11 cellular contexts compared by ENCODE assay signal in genomic region chr19:47330466-47330869, GRCh38. TPM values are rescaled to one million over a fixed set of nuclear protein-coding genes. Genes with fewer than 3 reads are reported as not detected.
DNase-seq lines count a peak whose midpoint lies in the region; TF ChIP-seq lines count a peak whose summit lies in the region.
"Had no signal": no experiment of that assay in that cellular context is flagged by ENCODE, and none has a peak within 500 bp of the region (broad histone marks: within the 10 kb centered on the region; RNA-seq: fewer than 3 reads in every experiment).

No MANE protein-coding gene starts in this region.

- H3K4me3 ChIP-seq in AG04450 (ENCODE audit: low read depth, low read length) (no peak overlapping the region), uterus (no peak overlapping the region)

- intact Hi-C loops in uterus (cut with DNase I; ENCODE audit: low total_unique reads): no loop called here

- POLR2A ChIA-PET in AG04450 (lab: Yijun Ruan, JAX): no interaction called here

- H3K27me3 Mint-ChIP-seq in neural crest cell (ENCODE audit: low read depth): peaks cover 4% of the 10 kb centered on the region

- no peak overlapping the region for H3K4me3 Mint-ChIP-seq in neural crest cell

- no peaks in the 10 kb centered on the region for H3K4me1 ChIP-seq in uterus

- no peaks in the 10 kb centered on the region for H3K36me3 ChIP-seq in uterus

- peak; percentile 30 for DNase-seq in AG04450 (ENCODE audit: low read depth, low spot score)
- DNase-seq in RPMI8226: peak; percentile 54
- DNase-seq in fibroblast of gingiva (ENCODE audit: low read depth): peak; percentile 66
- DNase-seq in neural crest cell (ENCODE audit: low read depth, low spot score): no peak
- DNase-seq in DMS153 treated with DMSO at 0.1 percent for 48 hours (lab: John Stamatoyannopoulos, UW; ENCODE audit: unreplicated experiment): no peak
- no peak for DNase-seq in NCI-H1105 (lab: John Stamatoyannopoulos, UW)
- no peak for DNase-seq in activated CD4-positive, CD25-positive, alpha-beta regulatory T cell treated with anti-CD3 and anti-CD28 coated beads, Interleukin-2, amount 50 U/mL, for 72 hours
- DNase-seq in uterus: no peak
- DNase-seq: stimulated activated CD4-positive, alpha-beta T cell treated with anti-CD3 and anti-CD28 coated beads, Interleukin-12 subunit alpha, Interleukin-12 subunit beta, amount 100 ng/mL, for 4 hours; stimulated activated naive CD4-positive, alpha-beta T cell treated with Interleukin-2 at 50 U/mL for 16 hours had no signal

- no peaks in the 10 kb centered on the region for H3K36me3 Mint-ChIP-seq in neural crest cell (ENCODE audit: low read depth)

- CTCF ChIA-PET in AG04450 (lab: Charles Lee): interaction anchor here (0.6 to 2.5 kb wide), 5 partner anchors 18 to 181 kb away, joined by 3 to 22 read pairs (median 4); partner anchors contain the start of gene DHX34

- no peak for TF ChIP-seq POLR2A in uterus (IDR thresholded peaks at IDR 0.05)

- H3K4me1 Mint-ChIP-seq in neural crest cell: peaks cover 5% of the 10 kb centered on the region

- no peaks in the 10 kb centered on the region for H3K9me3 ChIP-seq in AG04450 (ENCODE audit: control insufficient read depth, insufficient read depth, low read length)
- H3K9me3 ChIP-seq in uterus: no peaks in the 10 kb centered on the region

- H3K27ac Mint-ChIP-seq in neural crest cell (ENCODE audit: unreplicated experiment): peak overlapping the region; percentile 71

- H3K27ac ChIP-seq in AG04450 (ENCODE audit: low read depth, low read length): peak overlapping the region; percentile 80
- no peak overlapping the region for H3K27ac ChIP-seq in uterus

- TF ChIP-seq CTCF in AG04450 (IDR thresholded peaks at IDR 0.05; ENCODE audit: low read depth, low read length): 0 out of 2 replicates have a peak, but pooled peaks have one; percentile 6
- no peak for TF ChIP-seq CTCF in neural crest cell (conservative IDR thresholded peaks at IDR 0.05)
- no peak for TF ChIP-seq CTCF in uterus (IDR thresholded peaks at IDR 0.05)

- peaks cover 5% of the 10 kb centered on the region for H3K27me3 ChIP-seq in AG04450 (ENCODE audit: control insufficient read depth, insufficient read depth, low read length)
- no peaks in the 10 kb centered on the region for H3K27me3 ChIP-seq in uterus

- H3K9me3 Mint-ChIP-seq in neural crest cell: no peaks in the 10 kb centered on the region

RNA-seq across cellular contexts. Expression of gene C5AR2, which starts 1.5 kb away (rescaled TPM):
- not detected in 2 replicates for polyA plus RNA-seq in AG04450 (2011; rRNA removed)
- not detected in 2 replicates for polyA minus RNA-seq in AG04450 (2011; rRNA and poly(A)+ RNA removed)
- total RNA-seq in neural crest cell (not detected in 2 replicates), uterus (under 1 TPM in 3 of 4 donors, not detected in 1; 0.29 to 0.69 (median 0.64) TPM)
- total RNA-seq: LHCN-M2 had no signal

RNA-seq across cellular contexts. Expression of gene DHX34, which starts 18.6 kb away (rescaled TPM):
- 4.2 and 6.0 TPM in 2 replicates for polyA plus RNA-seq in AG04450 (2011; rRNA removed)
- 7.7 and 8.8 TPM in 2 replicates for polyA minus RNA-seq in AG04450 (2011; rRNA and poly(A)+ RNA removed)
- total RNA-seq in neural crest cell (31.6 and 32.4 TPM in 2 replicates), uterus (10 to 100 TPM; 11.5 to 17.3 (median 15.8) TPM)

RNA-seq across cellular contexts. Expression of gene C5AR1, which starts 20.8 kb away (rescaled TPM):
- 0.50 and 0.53 TPM in 2 replicates for polyA plus RNA-seq in AG04450 (2011; rRNA removed)
- 0.41 and 0.70 TPM in 2 replicates for polyA minus RNA-seq in AG04450 (2011; rRNA and poly(A)+ RNA removed)
- total RNA-seq in neural crest cell: 0.44 TPM in 1 of 2 replicates, not detected in the other
- 1 to 10 TPM in 3 of 4 donors, under 1 TPM in 1; 0.51 to 8.0 (median 2.9) TPM for total RNA-seq in uterus
- total RNA-seq: LHCN-M2 had no signal

RNA-seq across cellular contexts. Expression of gene INAFM1, which starts 55.8 kb away (rescaled TPM):
- polyA plus RNA-seq in AG04450 (2011; rRNA removed): 2.4 and 5.0 TPM in 2 replicates
- 1.0 and 1.3 TPM in 2 replicates for polyA minus RNA-seq in AG04450 (2011; rRNA and poly(A)+ RNA removed)
- 10.2 and 10.6 TPM in 2 replicates for total RNA-seq in neural crest cell
- total RNA-seq in uterus: 10 to 100 TPM in 2 of 4 donors, 1 to 10 TPM in 2; 2.8 to 39.5 (median 13.5) TPM

Comparison
In these comparisons a context has a peak if more than half of its experiments do, and no peak if none do; other contexts are left out.
1. DNase-seq: peak in AG04450 (single experiment), RPMI8226 (single experiment) and fibroblast of gingiva (single experiment); none in neural crest cell (single experiment), DMS153 treated with DMSO at 0.1 percent for 48 hours (single experiment), NCI-H1105 (single experiment), activated CD4-positive, CD25-positive, alpha-beta regulatory T cell treated with anti-CD3 and anti-CD28 coated beads, Interleukin-2, amount 50 U/mL, for 72 hours (single experiment) and uterus (0 of 2).